Comparison of ENCODE assay signal across 8 cellular contexts in the genomic region with DNA sequence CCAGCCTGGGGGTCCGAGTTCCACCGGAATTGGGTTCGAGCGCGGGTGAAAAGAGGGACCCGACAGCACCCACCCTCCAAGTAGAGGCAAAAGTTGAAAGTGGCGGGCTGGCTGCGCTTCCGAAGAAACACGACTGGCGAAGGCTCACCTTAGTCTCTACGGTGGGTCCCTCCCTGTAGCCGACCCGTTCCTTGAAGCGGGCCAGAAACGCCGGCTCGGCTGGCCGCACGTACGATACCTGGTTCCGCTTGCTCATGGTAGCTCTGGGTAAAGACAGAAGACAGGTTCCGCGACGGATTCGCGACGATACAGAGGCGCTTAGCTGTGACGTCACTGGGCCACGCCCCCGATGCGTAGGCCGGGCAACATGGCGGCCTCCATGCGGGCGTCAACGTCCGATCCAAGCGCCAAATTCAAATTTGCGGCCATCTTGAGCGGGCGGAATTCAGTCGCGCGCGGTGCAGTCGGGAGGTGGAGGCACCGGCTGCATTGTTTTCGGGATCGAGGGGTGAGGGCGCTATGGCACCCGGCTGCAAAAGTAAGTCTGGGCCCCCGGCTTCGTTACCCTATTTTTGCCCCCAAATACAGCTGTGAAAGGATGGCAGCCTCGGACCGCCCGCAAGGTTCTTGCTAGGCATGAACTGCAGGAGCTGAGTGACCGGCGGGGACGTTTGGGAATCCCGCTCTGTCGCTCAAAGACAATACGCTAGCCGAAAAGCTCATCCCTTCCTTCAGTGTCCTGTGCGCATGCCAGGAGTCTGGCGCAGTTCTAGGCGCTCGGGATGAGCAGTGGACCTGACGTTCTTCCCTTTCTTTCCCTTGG. TPM values are rescaled to one million over a fixed set of nuclear protein-coding genes. Genes with fewer than 3 reads are reported as not detected.
DNase-seq lines count a peak whose midpoint lies in the region; ATAC-seq and TF ChIP-seq lines count a peak whose summit lies in the region.

A gene (minus strand): TSS at position 273 of the 823 bp plus-strand sequence. CDS start 17 bp downstream, at position 256.
A gene with protein sequence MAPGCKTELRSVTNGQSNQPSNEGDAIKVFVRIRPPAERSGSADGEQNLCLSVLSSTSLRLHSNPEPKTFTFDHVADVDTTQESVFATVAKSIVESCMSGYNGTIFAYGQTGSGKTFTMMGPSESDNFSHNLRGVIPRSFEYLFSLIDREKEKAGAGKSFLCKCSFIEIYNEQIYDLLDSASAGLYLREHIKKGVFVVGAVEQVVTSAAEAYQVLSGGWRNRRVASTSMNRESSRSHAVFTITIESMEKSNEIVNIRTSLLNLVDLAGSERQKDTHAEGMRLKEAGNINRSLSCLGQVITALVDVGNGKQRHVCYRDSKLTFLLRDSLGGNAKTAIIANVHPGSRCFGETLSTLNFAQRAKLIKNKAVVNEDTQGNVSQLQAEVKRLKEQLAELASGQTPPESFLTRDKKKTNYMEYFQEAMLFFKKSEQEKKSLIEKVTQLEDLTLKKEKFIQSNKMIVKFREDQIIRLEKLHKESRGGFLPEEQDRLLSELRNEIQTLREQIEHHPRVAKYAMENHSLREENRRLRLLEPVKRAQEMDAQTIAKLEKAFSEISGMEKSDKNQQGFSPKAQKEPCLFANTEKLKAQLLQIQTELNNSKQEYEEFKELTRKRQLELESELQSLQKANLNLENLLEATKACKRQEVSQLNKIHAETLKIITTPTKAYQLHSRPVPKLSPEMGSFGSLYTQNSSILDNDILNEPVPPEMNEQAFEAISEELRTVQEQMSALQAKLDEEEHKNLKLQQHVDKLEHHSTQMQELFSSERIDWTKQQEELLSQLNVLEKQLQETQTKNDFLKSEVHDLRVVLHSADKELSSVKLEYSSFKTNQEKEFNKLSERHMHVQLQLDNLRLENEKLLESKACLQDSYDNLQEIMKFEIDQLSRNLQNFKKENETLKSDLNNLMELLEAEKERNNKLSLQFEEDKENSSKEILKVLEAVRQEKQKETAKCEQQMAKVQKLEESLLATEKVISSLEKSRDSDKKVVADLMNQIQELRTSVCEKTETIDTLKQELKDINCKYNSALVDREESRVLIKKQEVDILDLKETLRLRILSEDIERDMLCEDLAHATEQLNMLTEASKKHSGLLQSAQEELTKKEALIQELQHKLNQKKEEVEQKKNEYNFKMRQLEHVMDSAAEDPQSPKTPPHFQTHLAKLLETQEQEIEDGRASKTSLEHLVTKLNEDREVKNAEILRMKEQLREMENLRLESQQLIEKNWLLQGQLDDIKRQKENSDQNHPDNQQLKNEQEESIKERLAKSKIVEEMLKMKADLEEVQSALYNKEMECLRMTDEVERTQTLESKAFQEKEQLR (N-terminal part only) (plus strand): TSS at position 448 of the 823 bp plus-strand sequence. CDS start 72 bp downstream, at position 520.

- peaks cover 28 to 68% (median 47%) of the 10 kb centered on the region in 7 donors for H3K9me3 Mint-ChIP-seq in CD14-positive monocyte

- 6% methylated on average over 29 of the region's 70 CpGs for WGBS in right lobe of liver (ENCODE audit: insufficient coverage, low coverage, low lambda C conversion rate, missing lambda C conversion rate)

- peak within 1 kb of the TSS; percentile 63 to 98 (median 84) for H3K4me3 ChIP-seq in dorsolateral prefrontal cortex
- peak within 1 kb of the TSS; percentile 67 to 80 (median 71) for H3K4me3 ChIP-seq in right lobe of liver

- peak; percentile 66 for TF ChIP-seq POLR2A in right lobe of liver (IDR thresholded peaks at IDR 0.05)

- peak within 1 kb of the TSS; percentile 90 to 97 (median 94) for H3K27ac Mint-ChIP-seq in CD14-positive monocyte

- no peaks in the 10 kb centered on the region for H3K36me3 ChIP-seq in right lobe of liver

- peaks cover 0 to 1% (median 0%) of the 10 kb centered on the region in 3 donors for H3K27me3 Mint-ChIP-seq in CD14-positive monocyte (ENCODE audit: low read depth in 3 of 3)

- peaks cover 0 to 3% (median 0%) of the 10 kb centered on the region in 4 donors for H3K9me3 ChIP-seq in right lobe of liver

- intact Hi-C loops in CD14-positive monocyte (cut with micrococcal nuclease): loop anchor here (1.0 to 10.0 kb wide), 3 partner anchors 324 to 427 kb away; a partner anchor contains a TSS
- intact Hi-C loops in dorsolateral prefrontal cortex (cut with DNase I): loop anchor here (1.0 to 10.0 kb wide), 6 partner anchors 33 to 247 kb away; a partner anchor contains a TSS
- intact Hi-C loops in right lobe of liver (cut with DNase I): no loop called here

- peak; percentile 94 for DNase-seq in CD14-positive monocyte (ENCODE audit: low spot score)
- DNase-seq in NCI-H774 (lab: John Stamatoyannopoulos, UW): peak; percentile 89
- peak; percentile 99 for DNase-seq in activated CD4-positive, alpha-beta T cell treated with anti-CD3 and anti-CD28 coated beads, Interleukin-2, amount 50 U/mL, for 48 hours
- DNase-seq in dorsolateral prefrontal cortex: peak; percentile 94 to 96 (median 96)
- peak; percentile 95 to 96 (median 95) for DNase-seq in right lobe of liver
- peak; percentile 97 to 99 for DNase-seq in stimulated activated CD4-positive, alpha-beta T cell treated with anti-CD3 and anti-CD28 coated beads, Interleukin-4, amount 100 ng/mL, for 4 hours

- H3K27me3 ChIP-seq in dorsolateral prefrontal cortex (no peaks in the 10 kb centered on the region), right lobe of liver (no peaks in the 10 kb centered on the region)

- ATAC-seq in GM19397 (IDR thresholded peaks at IDR 0.05; ENCODE audit: unreplicated experiment): peak; percentile 86
- peak; percentile 89 for ATAC-seq in HG03571 (IDR thresholded peaks at IDR 0.05; ENCODE audit: unreplicated experiment)
- peak; percentile 99 to 100 (median 100) for ATAC-seq in right lobe of liver

- peaks cover 32 to 45% of the 10 kb centered on the region in 2 donors for H3K36me3 Mint-ChIP-seq in CD14-positive monocyte

- H3K4me1 ChIP-seq in right lobe of liver: peaks cover 0 to 5% (median 2%) of the 10 kb centered on the region in 4 donors

- H3K4me1 Mint-ChIP-seq in CD14-positive monocyte: peaks cover 15% of the 10 kb centered on the region

- H3K27ac ChIP-seq in dorsolateral prefrontal cortex (peak within 1 kb of the TSS in 39 of 59 donors; percentile 15 to 86 (median 66)), right lobe of liver (peak within 1 kb of the TSS in 2 of 3 donors; percentile 36 to 62)

- peak within 1 kb of the TSS; percentile 88 to 94 for H3K4me3 Mint-ChIP-seq in CD14-positive monocyte

- TF ChIP-seq CTCF in CD14-positive monocyte (IDR thresholded peaks at IDR 0.05): no peak
- peak in 37 of 56 donors; percentile 6 to 51 (median 29) for TF ChIP-seq CTCF in dorsolateral prefrontal cortex (IDR thresholded peaks at IDR 0.05 in 54 of 56, conservative IDR thresholded peaks at IDR 0.05 in 2 of 56; ENCODE audit: low read depth in 1 of 56, partially characterized antibody in 56 of 56)
- no peak for TF ChIP-seq CTCF in right lobe of liver (IDR thresholded peaks at IDR 0.05)

RNA-seq across cellular contexts. Expression of the first gene that starts in this region (rescaled TPM):
- 10 to 100 TPM; 19.1 to 26.4 TPM for polyA plus RNA-seq in CD14-positive monocyte
- total RNA-seq in dorsolateral prefrontal cortex (10 to 100 TPM; 14.8 to 43.5 (median 27.6) TPM), right lobe of liver (10 to 100 TPM in 1 of 6 experiments, 1 to 10 TPM in 5; 7.2 to 11.6 (median 8.5) TPM)

RNA-seq across cellular contexts. Expression of the second gene that starts in this region (rescaled TPM):
- under 1 TPM in 1 of 2 donors, not detected in 1; 0.16 TPM for polyA plus RNA-seq in CD14-positive monocyte
- total RNA-seq in dorsolateral prefrontal cortex (1 to 10 TPM in 100 of 120 experiments, under 1 TPM in 20; 0.31 to 3.4 (median 1.5) TPM), right lobe of liver (under 1 TPM; 0.09 to 0.51 (median 0.22) TPM)

Comparison
In these comparisons a context has a peak if more than half of its experiments do, and no peak if none do; other contexts are left out.
1. Peak in every context shown above with its lines: DNase-seq, ATAC-seq, H3K4me3 ChIP-seq and H3K27ac ChIP-seq.
2. CTCF ChIP-seq: peak in dorsolateral prefrontal cortex (37 of 56); none in CD14-positive monocyte (single experiment) and right lobe of liver (0 of 4).
3. intact Hi-C loops: an anchor here in CD14-positive monocyte (1.0 to 10.0 kb wide) and dorsolateral prefrontal cortex (1.0 to 10.0 kb wide); none called in right lobe of liver.